Comparison of ENCODE assay signal across 9 cellular contexts in the genomic region with DNA sequence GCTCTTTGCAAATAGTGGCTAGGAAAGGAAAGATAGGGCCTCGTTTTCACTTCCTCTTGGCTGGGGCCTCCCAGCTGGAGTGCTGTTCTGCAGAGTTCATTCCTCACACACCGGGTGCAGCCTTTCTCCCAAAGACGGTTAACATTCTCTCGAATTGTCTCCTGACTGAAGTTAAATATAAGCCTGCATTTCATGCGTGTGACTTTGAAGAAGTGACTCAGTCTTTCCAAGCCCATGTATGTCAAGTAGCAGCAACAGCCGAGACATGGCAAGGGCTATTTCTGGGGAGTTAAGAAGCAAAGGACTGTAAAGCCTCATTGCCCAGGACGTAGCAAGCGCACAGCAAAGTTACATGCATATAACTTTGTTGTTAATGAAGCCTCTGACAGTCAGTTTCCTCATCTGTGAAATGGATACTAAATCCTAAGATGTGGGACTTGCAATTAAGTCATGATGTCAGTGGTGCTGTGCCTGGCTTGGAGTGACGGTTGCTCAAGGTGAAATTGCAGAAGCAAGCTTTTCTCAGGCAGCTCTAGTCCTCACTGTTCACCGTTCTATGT.
DNase-seq lines count a peak whose midpoint lies in the region; ATAC-seq and TF ChIP-seq lines count a peak whose summit lies in the region.
"Had no signal": no experiment of that assay in that cellular context is flagged by ENCODE, and none has a peak within 500 bp of the region (broad histone marks: within the 10 kb centered on the region; RNA-seq: fewer than 3 reads in every experiment).

No MANE protein-coding gene starts in this region.

- peak; percentile 79 for ATAC-seq in HG03439 (IDR thresholded peaks at IDR 0.05; ENCODE audit: unreplicated experiment)
- ATAC-seq in activated CD4-positive, alpha-beta T cell treated with anti-CD3 and anti-CD28 coated beads for 36 hours: no peak
- ATAC-seq: T-cell had no signal

- intact Hi-C loops in dendritic cell treated with granulocyte-macrophage colony-stimulating factor and Interleukin-4, amounts not matched to agents 40 ng/mL and 50 ng/mL, for 4 days (cut with micrococcal nuclease): no loop called here
- intact Hi-C loops in activated CD4-positive, alpha-beta T cell treated with anti-CD3 and anti-CD28 coated beads for 36 hours (cut with DNase I, micrococcal nuclease): no loop called here

- H3K27me3 Mint-ChIP-seq in dendritic cell treated with granulocyte-macrophage colony-stimulating factor and Interleukin-4, amounts not matched to agents 40 ng/mL and 50 ng/mL, for 4 days: peaks cover 3% of the 10 kb centered on the region
- H3K27me3 Mint-ChIP-seq in activated CD4-positive, alpha-beta T cell treated with anti-CD3 and anti-CD28 coated beads for 36 hours: peaks cover 11% of the 10 kb centered on the region

- H3K4me1 Mint-ChIP-seq in dendritic cell treated with granulocyte-macrophage colony-stimulating factor and Interleukin-4, amounts not matched to agents 40 ng/mL and 50 ng/mL, for 4 days (ENCODE audit: low read depth): peaks cover 19% of the 10 kb centered on the region
- no peaks in the 10 kb centered on the region for H3K4me1 Mint-ChIP-seq in activated CD4-positive, alpha-beta T cell treated with anti-CD3 and anti-CD28 coated beads for 36 hours

- peak; percentile 42 for DNase-seq in AG08396 (ENCODE audit: low spot score)
- DNase-seq in GM20000 (ENCODE audit: low spot score): peak; percentile 51
- no peak for DNase-seq in NCI-H2227 treated with DMSO at 0.1 percent for 48 hours (lab: John Stamatoyannopoulos, UW)
- no peak for DNase-seq in NCI-H2171 (lab: John Stamatoyannopoulos, UW)
- DNase-seq in activated CD4-positive, alpha-beta T cell treated with anti-CD3 and anti-CD28 coated beads for 36 hours: no peak
- DNase-seq in NCI-H1694 (lab: John Stamatoyannopoulos, UW): no peak

- H3K4me3 Mint-ChIP-seq in dendritic cell treated with granulocyte-macrophage colony-stimulating factor and Interleukin-4, amounts not matched to agents 40 ng/mL and 50 ng/mL, for 4 days: peak overlapping the region; percentile 20
- H3K4me3 Mint-ChIP-seq in activated CD4-positive, alpha-beta T cell treated with anti-CD3 and anti-CD28 coated beads for 36 hours: no peak overlapping the region
- H3K4me3 Mint-ChIP-seq: T-cell had no signal

- POLR2A ChIA-PET in activated CD4-positive, alpha-beta T cell treated with anti-CD3 and anti-CD28 coated beads for 36 hours (lab: Charles Lee): no interaction called here

- no peaks in the 10 kb centered on the region for H3K9me3 Mint-ChIP-seq in dendritic cell treated with granulocyte-macrophage colony-stimulating factor and Interleukin-4, amounts not matched to agents 40 ng/mL and 50 ng/mL, for 4 days
- H3K9me3 Mint-ChIP-seq in activated CD4-positive, alpha-beta T cell treated with anti-CD3 and anti-CD28 coated beads for 36 hours (ENCODE audit: low read depth): no peaks in the 10 kb centered on the region
- H3K9me3 Mint-ChIP-seq: T-cell had no signal

- no peak for TF ChIP-seq CTCF in GM20000 (IDR thresholded peaks at IDR 0.05; ENCODE audit: extremely low read depth, missing control alignments)

- H3K36me3 Mint-ChIP-seq in dendritic cell treated with granulocyte-macrophage colony-stimulating factor and Interleukin-4, amounts not matched to agents 40 ng/mL and 50 ng/mL, for 4 days (ENCODE audit: low read depth): no peaks in the 10 kb centered on the region
- H3K36me3 Mint-ChIP-seq in activated CD4-positive, alpha-beta T cell treated with anti-CD3 and anti-CD28 coated beads for 36 hours (ENCODE audit: low read depth): no peaks in the 10 kb centered on the region
- H3K36me3 Mint-ChIP-seq: T-cell had no signal

- CTCF ChIA-PET in activated CD4-positive, alpha-beta T cell treated with anti-CD3 and anti-CD28 coated beads for 36 hours (lab: Charles Lee): no interaction called here

- H3K27ac Mint-ChIP-seq in dendritic cell treated with granulocyte-macrophage colony-stimulating factor and Interleukin-4, amounts not matched to agents 40 ng/mL and 50 ng/mL, for 4 days: no peak overlapping the region
- H3K27ac Mint-ChIP-seq in activated CD4-positive, alpha-beta T cell treated with anti-CD3 and anti-CD28 coated beads for 36 hours: no peak overlapping the region
- H3K27ac Mint-ChIP-seq: T-cell had no signal

Comparison
In these comparisons a context has a peak if more than half of its experiments do, and no peak if none do; other contexts are left out.
1. DNase-seq: peak in AG08396 (single experiment) and GM20000 (single experiment); none in NCI-H2227 treated with DMSO at 0.1 percent for 48 hours (single experiment), NCI-H2171 (single experiment), activated CD4-positive, alpha-beta T cell treated with anti-CD3 and anti-CD28 coated beads for 36 hours (single experiment) and NCI-H1694 (single experiment).